ENCODE assay signal across 24 cellular contexts in the genomic region with DNA sequence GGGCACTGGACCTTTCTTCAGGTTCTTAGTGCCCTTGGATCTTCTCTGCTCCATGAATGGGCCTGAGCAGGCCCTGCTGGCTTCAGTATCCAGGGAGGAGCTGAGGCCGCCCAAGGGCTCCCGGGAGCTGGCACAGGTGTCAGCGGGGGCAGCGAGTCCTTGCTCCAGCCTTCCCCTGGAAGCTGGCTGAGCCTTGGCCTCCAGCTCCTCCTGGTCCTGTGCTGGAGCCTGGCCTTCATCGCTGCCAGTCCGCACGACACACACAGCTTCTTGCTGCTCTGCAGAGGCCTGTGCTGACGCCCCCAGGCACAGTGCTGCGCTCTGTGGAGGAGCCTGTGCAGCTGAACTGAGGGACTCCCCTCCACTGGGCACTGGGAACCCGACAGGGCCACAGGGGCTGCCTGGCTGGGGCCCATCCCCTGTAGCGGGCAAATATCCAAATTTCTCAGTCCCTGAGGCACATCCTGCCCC. TPM values are rescaled to one million over a fixed set of nuclear protein-coding genes. Genes with fewer than 3 reads are reported as not detected.
DNase-seq lines count a peak whose midpoint lies in the region; ATAC-seq and TF ChIP-seq lines count a peak whose summit lies in the region.
"Had no signal": no experiment of that assay in that cellular context is flagged by ENCODE, and none has a peak within 500 bp of the region (broad histone marks: within the 10 kb centered on the region; RNA-seq: fewer than 3 reads in every experiment).

No MANE protein-coding gene starts in this region.

- H2AFZ ChIP-seq in PC-9, result no peak overlapping the region

- H3K79me2 ChIP-seq in PC-9 (ENCODE audit: low read depth), result no peaks in the 10 kb centered on the region

- intact Hi-C loops in PC-9 (cut with micrococcal nuclease; ENCODE audit: unreplicated experiment), result loop anchor here (10.0 kb wide), 1 partner anchor 121 kb away; the partner anchor contains the start of gene PTP4A2

- no peaks in the 10 kb centered on the region for H3K9me3 ChIP-seq in PC-9 (ENCODE audit: insufficient read depth, low read depth)
- H3K9me3 ChIP-seq: SJSA1, thoracic aorta had no signal

- ATAC-seq in GM18868 (IDR thresholded peaks at IDR 0.05; ENCODE audit: unreplicated experiment), result no peak
- ATAC-seq: left cardiac atrium had no signal

- no peak overlapping the region for H3K4me2 ChIP-seq in PC-9

- no peak for TF ChIP-seq CTCF in PC-9 (conservative IDR thresholded peaks at IDR 0.05)

- H3K4me3 ChIP-seq in PC-9, result no peak overlapping the region
- H3K4me3 ChIP-seq: SJSA1, thoracic aorta had no signal

- H3K27ac ChIP-seq in caudate nucleus (ENCODE audit: low read depth, low read length) (peak overlapping the region; percentile 49), PC-9 (no peak overlapping the region)
- H3K27ac ChIP-seq: epithelial cell of prostate, SJSA1, thoracic aorta, VCaP had no signal

- H3K36me3 ChIP-seq in PC-9 (ENCODE audit: low read depth), result no peaks in the 10 kb centered on the region
- H3K36me3 ChIP-seq: SJSA1, thoracic aorta had no signal

- DNase-seq in AG20443 (ENCODE audit: low spot score) (peak; percentile 5), HEK293T (ENCODE audit: extremely low spot score) (peak; percentile 7), caudate nucleus (lab: John Stamatoyannopoulos, UW) (peak in 1 of 61 donors; percentile 42), mesenteric fat pad (ENCODE audit: low spot score) (peak; percentile 64), PC-9 (no peak), iPS-NIHi11 (ENCODE audit: low spot score) (no peak)
- no peak for DNase-seq in activated CD4-positive, alpha-beta T cell treated with anti-CD3 and anti-CD28 coated beads for 48 hours
- DNase-seq: ACHN; activated CD4-positive, alpha-beta T cell treated with anti-CD3 and anti-CD28 coated beads, Interleukin-2, amount 10 ng/mL, durations not matched to agents 7 days and 5 days; aorta; effector CD4-positive, alpha-beta T cell; EL; left cardiac atrium; mesenchymal stem cell; NCI-H1436; occipital lobe; small intestine; stimulated activated CD4-positive, alpha-beta T cell treated with anti-CD3 and anti-CD28 coated beads, Interleukin-2, amount 100 ng/mL, for 24 hours had no signal

- H3F3A ChIP-seq in PC-9 (ENCODE audit: insufficient read depth, low read depth), result no peaks in the 10 kb centered on the region

- CTCF ChIA-PET in HEK293T (lab: Yijun Ruan, JAX), result interaction anchor here (0.6 to 1.1 kb wide), 3 partner anchors 46 to 249 kb away, joined by 3 read pairs; no protein-coding TSS in a partner anchor
- CTCF ChIA-PET in PC-9 (lab: Charles Lee), result interaction anchor here (1.3 kb wide), 1 partner anchor 150 kb away, joined by 6 read pairs; no protein-coding TSS in a partner anchor

- H3K4me1 ChIP-seq in PC-9 (replicated peaks; ENCODE audit: insufficient read depth), result peaks cover 5% of the 10 kb centered on the region
- H3K4me1 ChIP-seq: SJSA1 had no signal

- no peaks in the 10 kb centered on the region for H3K9me2 ChIP-seq in PC-9 (ENCODE audit: insufficient read depth)

- H4K20me1 ChIP-seq in PC-9 (ENCODE audit: insufficient read depth), result no peaks in the 10 kb centered on the region

- BruUV-seq in PC-9 (replicated peaks; lab: Mats Ljungman, UMichigan), result no TSS peak

- POLR2A ChIA-PET in HEK293T (lab: Yijun Ruan, JAX), result interaction anchor here (0.9 to 2.3 kb wide), 2 partner anchors 120 to 124 kb away, joined by 3 to 9 read pairs; partner anchors contain the start of gene PTP4A2
- POLR2A ChIA-PET in PC-9 (lab: Charles Lee; ENCODE audit: unreplicated experiment), result interaction anchor here (0.6 kb wide), 1 partner anchor 142 kb away, joined by 3 read pairs; no protein-coding TSS in a partner anchor

- no peaks in the 10 kb centered on the region for H3K27me3 ChIP-seq in PC-9 (ENCODE audit: insufficient read depth, low read depth)
- H3K27me3 ChIP-seq: SJSA1 had no signal

TF ChIP-seq in HEK293T, 16 proteins besides CTCF, POLR2A, EP300 and RAD21:
- TF ChIP-seq LEF1 (IDR thresholded peaks at IDR 0.05; ENCODE audit: borderline replicate concordance), result no peak
- no peak for TF ChIP-seq ZNF384 (IDR thresholded peaks at IDR 0.05)
- TF ChIP-seq TARDBP (IDR thresholded peaks at IDR 0.05), result no peak
- no peak for TF ChIP-seq ARNT (IDR thresholded peaks at IDR 0.05)
- no peak for TF ChIP-seq ELF4 (IDR thresholded peaks at IDR 0.05)
- no peak for TF ChIP-seq SUZ12 (IDR thresholded peaks at IDR 0.05)
- TF ChIP-seq FOXA1 (IDR thresholded peaks at IDR 0.05), result no peak
- no peak for TF ChIP-seq FOXM1 (IDR thresholded peaks at IDR 0.05; ENCODE audit: borderline replicate concordance)
- TF ChIP-seq CTBP1 (IDR thresholded peaks at IDR 0.05; ENCODE audit: borderline replicate concordance), result no peak
- TF ChIP-seq NFRKB (IDR thresholded peaks at IDR 0.05), result no peak
- no peak for TF ChIP-seq FOXK2 (IDR thresholded peaks at IDR 0.05)
- TF ChIP-seq SP1 (IDR thresholded peaks at IDR 0.05), result no peak
- no peak for TF ChIP-seq HDGF (IDR thresholded peaks at IDR 0.05; ENCODE audit: borderline replicate concordance)
- no peak for TF ChIP-seq PKNOX1 (IDR thresholded peaks at IDR 0.05)
- no peak for TF ChIP-seq BHLHE40 (IDR thresholded peaks at IDR 0.05; ENCODE audit: borderline replicate concordance)
- no peak for TF ChIP-seq L3MBTL2 (conservative IDR thresholded peaks at IDR 0.05)

RNA-seq across cellular contexts. Expression of gene SPOCD1, which starts 1.7 kb away (rescaled TPM):
- total RNA-seq in mesenteric fat pad (9.5 TPM), PC-9 (2021) (10.2 and 14.6 TPM in 2 replicates)
- total RNA-seq: occipital lobe; T-helper 2 cell treated with Interferon-gamma antibody and Interleukin-4, amounts not matched to agents 100 ng/mL and 5 ng/mL, for 36 hours had no signal

RNA-seq across cellular contexts. Expression of gene ADGRB2, which starts 49.9 kb away (rescaled TPM):
- total RNA-seq in mesenteric fat pad, result 3.9 TPM
- 15.6 and 28.5 TPM in 2 replicates for total RNA-seq in PC-9 (2021)

Comparison
In these comparisons a context has a peak if more than half of its experiments do, and no peak if none do; other contexts are left out.
1. DNase-seq: peak in AG20443 (single experiment), HEK293T (single experiment) and mesenteric fat pad (single experiment); none in PC-9 (0 of 2), activated CD4-positive, alpha-beta T cell treated with anti-CD3 and anti-CD28 coated beads for 48 hours (single experiment) and iPS-NIHi11 (single experiment).